In the genomic region with DNA sequence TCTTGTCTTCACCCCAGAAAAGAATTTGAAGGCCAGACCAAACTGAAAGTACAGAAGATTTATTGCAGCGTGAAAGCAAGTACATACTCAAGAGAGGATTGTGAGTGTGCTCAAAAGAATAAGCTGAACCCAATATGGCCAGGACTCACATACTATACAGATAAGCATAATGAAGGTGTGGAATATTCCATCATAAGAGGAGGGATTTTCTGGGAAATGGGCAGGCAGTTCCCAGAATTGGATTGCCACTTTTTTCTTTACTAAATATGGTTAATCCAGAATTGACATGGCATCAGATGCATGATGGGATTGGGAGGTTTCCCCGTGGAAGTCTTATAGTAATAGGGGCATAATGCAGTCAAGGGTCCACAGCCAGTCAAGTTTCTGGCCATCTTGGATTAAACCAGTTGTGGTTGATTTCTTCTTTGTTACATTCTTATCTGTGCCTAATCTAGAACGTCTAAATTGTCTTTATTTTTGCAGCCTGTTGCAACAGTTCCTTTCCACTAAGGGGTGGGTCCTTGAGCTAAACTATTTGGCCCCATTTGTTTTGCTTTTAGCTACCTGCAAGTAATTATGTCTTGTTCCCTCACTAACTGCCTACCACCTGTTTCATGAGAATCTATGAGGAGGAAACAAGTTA, we compare ENCODE assay signal across 19 cellular contexts. TPM values are rescaled to one million over a fixed set of nuclear protein-coding genes. Genes with fewer than 3 reads are reported as not detected.
DNase-seq lines count a peak whose midpoint lies in the region; ATAC-seq and TF ChIP-seq lines count a peak whose summit lies in the region.
"Had no signal": no experiment of that assay in that cellular context is flagged by ENCODE, and none has a peak within 500 bp of the region (broad histone marks: within the 10 kb centered on the region; RNA-seq: fewer than 3 reads in every experiment).

No MANE protein-coding gene starts in this region.

- intact Hi-C loops in activated CD4-positive, alpha-beta T cell treated with anti-CD3 and anti-CD28 coated beads, Interleukin-2, amount 10 ng/mL, durations not matched to agents 24 days and 14 days (cut with micrococcal nuclease) = loop anchor here (1.0 kb wide), 1 partner anchor 17 kb away; no protein-coding TSS in a partner anchor

- peaks cover 50% of the 10 kb centered on the region for H3K4me1 Mint-ChIP-seq in activated CD4-positive, alpha-beta T cell treated with anti-CD3 and anti-CD28 coated beads, Interleukin-2, amount 10 ng/mL, durations not matched to agents 24 days and 14 days
- peaks cover 24 to 48% (median 42%) of the 10 kb centered on the region in 3 donors for H3K4me1 Mint-ChIP-seq in IgD-negative memory B cell
- peaks cover 63% of the 10 kb centered on the region for H3K4me1 Mint-ChIP-seq in activated naive CD8-positive, alpha-beta T cell (ENCODE audit: low read depth)
- H3K4me1 Mint-ChIP-seq: neural crest cell had no signal

- DNase-seq in activated CD4-positive, alpha-beta T cell treated with anti-CD3 and anti-CD28 coated beads, Interleukin-2, amount 10 ng/mL, durations not matched to agents 24 days and 14 days = peak; percentile 58
- no peak for DNase-seq in activated CD4-positive, alpha-beta T cell treated with anti-CD3 and anti-CD28 coated beads for 48 hours
- no peak for DNase-seq in osteoblast (ENCODE audit: insufficient read length, low spot score, missing footprints)
- DNase-seq in stimulated activated CD4-positive, alpha-beta T cell treated with anti-CD3 and anti-CD28 coated beads, Interleukin-12 subunit alpha, Interleukin-12 subunit beta, amount 100 ng/mL, for 4 hours = no peak
- DNase-seq in retina = no peak
- DNase-seq: aorta, DMS79 treated with DMSO at 0.1 percent for 48 hours, HCEC 1CT, Kasumi-1, kidney, mesendoderm, NCI-H146, stomach had no signal

- H3K27me3 ChIP-seq in osteoblast (ENCODE audit: insufficient read depth, low read length) = no peaks in the 10 kb centered on the region
- H3K27me3 ChIP-seq: hepatocyte, stomach had no signal

- peak overlapping the region; percentile 6 for H3K4me3 ChIP-seq in osteoblast (ENCODE audit: insufficient read depth, low read length)
- H3K4me3 ChIP-seq: hepatocyte, stomach had no signal

- no peak for ATAC-seq in HG03571 (IDR thresholded peaks at IDR 0.05; ENCODE audit: unreplicated experiment)

- TF ChIP-seq CTCF in osteoblast (IDR thresholded peaks at IDR 0.05; ENCODE audit: extremely low read depth, low read depth, low read length) = no peak

- H3K36me3 ChIP-seq in osteoblast (ENCODE audit: insufficient read depth, low read length) = peaks cover 9% of the 10 kb centered on the region

- H3K27ac ChIP-seq in osteoblast (ENCODE audit: low read depth, low read length) = no peak overlapping the region
- H3K27ac ChIP-seq: C4-2B, hepatocyte had no signal

- no peaks in the 10 kb centered on the region for H3K27me3 Mint-ChIP-seq in activated CD4-positive, alpha-beta T cell treated with anti-CD3 and anti-CD28 coated beads, Interleukin-2, amount 10 ng/mL, durations not matched to agents 24 days and 14 days
- no peaks in the 10 kb centered on the region for H3K27me3 Mint-ChIP-seq in IgD-negative memory B cell
- H3K27me3 Mint-ChIP-seq in activated naive CD8-positive, alpha-beta T cell = no peaks in the 10 kb centered on the region

- peak overlapping the region; percentile 30 for H3K4me2 ChIP-seq in osteoblast (ENCODE audit: insufficient read depth, low read length)
- H3K4me2 ChIP-seq: hepatocyte had no signal

- no peak overlapping the region for H2AFZ ChIP-seq in osteoblast (ENCODE audit: low read length)
- H2AFZ ChIP-seq: hepatocyte had no signal

- peaks cover 33% of the 10 kb centered on the region for H3K79me2 ChIP-seq in osteoblast (ENCODE audit: insufficient read depth, low read length)
- H3K79me2 ChIP-seq: hepatocyte had no signal

- peaks cover 61% of the 10 kb centered on the region for H3K36me3 Mint-ChIP-seq in activated CD4-positive, alpha-beta T cell treated with anti-CD3 and anti-CD28 coated beads, Interleukin-2, amount 10 ng/mL, durations not matched to agents 24 days and 14 days (ENCODE audit: low read depth)
- peaks cover 15% of the 10 kb centered on the region for H3K36me3 Mint-ChIP-seq in IgD-negative memory B cell
- H3K36me3 Mint-ChIP-seq in activated naive CD8-positive, alpha-beta T cell = peaks cover 39% of the 10 kb centered on the region

- H3K4me3 Mint-ChIP-seq in activated CD4-positive, alpha-beta T cell treated with anti-CD3 and anti-CD28 coated beads, Interleukin-2, amount 10 ng/mL, durations not matched to agents 24 days and 14 days = peak overlapping the region; percentile 75
- peak overlapping the region in 2 of 4 donors; percentile 15 to 50 for H3K4me3 Mint-ChIP-seq in IgD-negative memory B cell
- H3K4me3 Mint-ChIP-seq in activated naive CD8-positive, alpha-beta T cell = peak overlapping the region; percentile 64
- H3K4me3 Mint-ChIP-seq: neural crest cell had no signal

- H3K9me3 ChIP-seq in osteoblast (ENCODE audit: low read depth, low read length) = no peaks in the 10 kb centered on the region
- H3K9me3 ChIP-seq: stomach had no signal

- H3K27ac Mint-ChIP-seq in activated CD4-positive, alpha-beta T cell treated with anti-CD3 and anti-CD28 coated beads, Interleukin-2, amount 10 ng/mL, durations not matched to agents 24 days and 14 days = peak overlapping the region; percentile 89
- H3K27ac Mint-ChIP-seq in IgD-negative memory B cell = peak overlapping the region; percentile 48 to 59 (median 59)
- H3K27ac Mint-ChIP-seq in activated naive CD8-positive, alpha-beta T cell = peak overlapping the region; percentile 91

- H4K20me1 ChIP-seq in osteoblast (ENCODE audit: insufficient read depth, low read length) = peaks cover 14% of the 10 kb centered on the region

- peaks cover 14% of the 10 kb centered on the region for H3K9me3 Mint-ChIP-seq in activated CD4-positive, alpha-beta T cell treated with anti-CD3 and anti-CD28 coated beads, Interleukin-2, amount 10 ng/mL, durations not matched to agents 24 days and 14 days
- no peaks in the 10 kb centered on the region for H3K9me3 Mint-ChIP-seq in IgD-negative memory B cell
- peaks cover 5% of the 10 kb centered on the region for H3K9me3 Mint-ChIP-seq in activated naive CD8-positive, alpha-beta T cell (ENCODE audit: low read depth)
- H3K9me3 Mint-ChIP-seq: neural crest cell had no signal

- H3K4me1 ChIP-seq in osteoblast (ENCODE audit: insufficient read depth, low read length) = peaks cover 13% of the 10 kb centered on the region
- H3K4me1 ChIP-seq: stomach had no signal

RNA-seq across cellular contexts. Expression of a gene that starts 9.0 kb away (rescaled TPM):
- 48.9 and 49.1 TPM in 2 replicates for total RNA-seq in activated CD4-positive, alpha-beta T cell treated with anti-CD3 and anti-CD28 coated beads, Interleukin-2, amount 10 ng/mL, durations not matched to agents 24 days and 14 days
- 38.9 TPM for polyA plus RNA-seq in IgD-negative memory B cell
- 15.6 and 18.6 TPM in 2 replicates for total RNA-seq in osteoblast
